ENCODE assay signal across 1 cellular context in genomic region chr19:10003271-10003670, GRCh38.
TF ChIP-seq lines count a peak whose summit lies in the region.

No MANE protein-coding gene starts in this region.

TF ChIP-seq in HepG2, 621 proteins besides CTCF, POLR2A, EP300 and RAD21:
- TF ChIP-seq GABPA (IDR thresholded peaks at IDR 0.05; ENCODE audit: low read depth, low read length) = peak; percentile 42; the same call in 1 of the 2 replicates
- TF ChIP-seq GABPA (CRISPR knock-in tag; IDR thresholded peaks at IDR 0.05; ENCODE audit: low read depth) = peak; percentile 61; the same call in 1 of the 2 replicates
- TF ChIP-seq ZNF615 (CRISPR knock-in tag; IDR thresholded peaks at IDR 0.05; ENCODE audit: borderline replicate concordance) = no peak
- peak; percentile 73 for TF ChIP-seq ZBTB40 (IDR thresholded peaks at IDR 0.05)
- TF ChIP-seq ZBTB40 (CRISPR knock-in tag; IDR thresholded peaks at IDR 0.05) = no peak
- TF ChIP-seq ZNF605 (CRISPR knock-in tag; IDR thresholded peaks at IDR 0.05) = no peak
- no peak for TF ChIP-seq THAP11 (CRISPR knock-in tag; IDR thresholded peaks at IDR 0.05)
- no peak for TF ChIP-seq AHR (CRISPR knock-in tag; IDR thresholded peaks at IDR 0.05)
- no peak for TF ChIP-seq THAP9 (CRISPR knock-in tag; IDR thresholded peaks at IDR 0.05; ENCODE audit: borderline replicate concordance)
- no peak for TF ChIP-seq PHF20 (CRISPR knock-in tag; IDR thresholded peaks at IDR 0.05)
